Comparison of ENCODE assay signal across 1 cellular context in genomic region chr6:41767112-41767946, GRCh38.
TF ChIP-seq lines count a peak whose summit lies in the region.

No MANE protein-coding gene starts in this region.

TF ChIP-seq in GM12878, 131 proteins besides CTCF, POLR2A, EP300 and RAD21:
- TF ChIP-seq IKZF1 (conservative IDR thresholded peaks at IDR 0.05) (no peak), YY1 (IDR thresholded peaks at IDR 0.05; ENCODE audit: low read depth, low read length) (no peak), TCF7 (IDR thresholded peaks at IDR 0.05; ENCODE audit: borderline replicate concordance) (no peak), TARDBP (IDR thresholded peaks at IDR 0.05; ENCODE audit: borderline replicate concordance) (no peak)
- TF ChIP-seq, protein P1, sequence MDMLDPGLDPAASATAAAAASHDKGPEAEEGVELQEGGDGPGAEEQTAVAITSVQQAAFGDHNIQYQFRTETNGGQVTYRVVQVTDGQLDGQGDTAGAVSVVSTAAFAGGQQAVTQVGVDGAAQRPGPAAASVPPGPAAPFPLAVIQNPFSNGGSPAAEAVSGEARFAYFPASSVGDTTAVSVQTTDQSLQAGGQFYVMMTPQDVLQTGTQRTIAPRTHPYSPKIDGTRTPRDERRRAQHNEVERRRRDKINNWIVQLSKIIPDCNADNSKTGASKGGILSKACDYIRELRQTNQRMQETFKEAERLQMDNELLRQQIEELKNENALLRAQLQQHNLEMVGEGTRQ (IDR thresholded peaks at IDR 0.05; ENCODE audit: borderline replicate concordance, low read depth, low read length), result no peak
